Comparison of ENCODE assay signal across 1 cellular context in the genomic region with DNA sequence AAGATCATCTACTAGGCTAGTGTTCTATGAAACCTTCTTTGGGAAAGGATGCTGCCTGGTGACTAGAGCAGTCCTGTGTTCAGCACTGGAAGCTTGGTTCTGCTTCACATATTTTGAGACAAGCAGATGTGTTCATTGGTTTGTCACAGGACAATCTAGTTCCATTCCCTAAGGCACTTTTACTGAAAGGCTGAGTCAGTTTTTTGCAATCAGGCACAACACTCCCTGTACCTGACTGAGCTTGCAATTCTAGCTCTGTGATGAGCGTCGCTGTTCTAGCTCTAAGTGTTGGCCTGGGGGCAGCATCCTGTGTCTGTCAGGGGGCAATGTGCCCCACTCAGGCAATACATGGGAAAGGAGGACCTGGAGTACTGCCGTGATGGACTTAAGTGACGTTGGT.
TF ChIP-seq lines count a peak whose summit lies in the region.

No MANE protein-coding gene starts in this region.

TF ChIP-seq in WTC11, 78 proteins besides CTCF, POLR2A, EP300 and RAD21 (continued from another document):
- TF ChIP-seq NFATC4 (CRISPR knock-in tag; IDR thresholded peaks at IDR 0.05), result no peak
